Comparison of ENCODE assay signal across 16 cellular contexts in genomic region chr7:84162125-84162524, GRCh38.
"Had no signal": no experiment of that assay in that cellular context is flagged by ENCODE, and none has a peak within 500 bp of the region (broad histone marks: within the 10 kb centered on the region; RNA-seq: fewer than 3 reads in every experiment).

No MANE protein-coding gene starts in this region.

- H3K36me3 Mint-ChIP-seq: immature natural killer cell, T-cell had no signal

- FAIRE-seq: colon had no signal

- H3K27me3 Mint-ChIP-seq: T-cell had no signal

- H3K4me1 Mint-ChIP-seq: immature natural killer cell, T-cell had no signal

- DNase-seq: activated CD4-positive, alpha-beta T cell treated with anti-CD3 and anti-CD28 coated beads for 4 hours; activated CD8-positive, alpha-beta memory T cell treated with anti-CD3 and anti-CD28 coated beads, Interleukin-2, amount 50 U/mL, for 48 hours; activated CD8-positive, alpha-beta T cell treated with anti-CD3 and anti-CD28 coated beads, Interleukin-2, amount 10 ng/mL, durations not matched to agents 7 days and 5 days; effector CD4-positive, alpha-beta T cell; immature natural killer cell; lower lobe of right lung; midbrain; occipital lobe; psoas muscle; stimulated activated CD4-positive, alpha-beta T cell treated with anti-CD3 and anti-CD28 coated beads, Interleukin-2, amount 100 ng/mL, for 48 hours; stimulated activated naive CD4-positive, alpha-beta T cell treated with Interleukin-2 at 50 U/mL for 16 hours; T-cell; upper lobe of left lung; WERI-Rb-1 had no signal

- H3K4me3 Mint-ChIP-seq: activated CD8-positive, alpha-beta T cell treated with anti-CD3 and anti-CD28 coated beads, Interleukin-2, amount 10 ng/mL, durations not matched to agents 7 days and 5 days; immature natural killer cell; T-cell had no signal

- H3K27ac Mint-ChIP-seq: activated CD8-positive, alpha-beta T cell treated with anti-CD3 and anti-CD28 coated beads, Interleukin-2, amount 10 ng/mL, durations not matched to agents 7 days and 5 days; immature natural killer cell; T-cell had no signal

- ATAC-seq: activated CD8-positive, alpha-beta T cell treated with anti-CD3 and anti-CD28 coated beads, Interleukin-2, amount 10 ng/mL, durations not matched to agents 7 days and 5 days; lower lobe of right lung; psoas muscle; sciatic nerve; T-cell had no signal
